In genomic region chr21:32425628-32426027, GRCh38 we compare ENCODE assay signal across 18 cellular contexts. TPM values are rescaled to one million over a fixed set of nuclear protein-coding genes. Genes with fewer than 3 reads are reported as not detected.
A peak's percentile ranks its signal among the peaks of the same experiment; 100 is the strongest.
DNase-seq lines count a peak whose midpoint lies in the region; ATAC-seq, FAIRE-seq and TF ChIP-seq lines count a peak whose summit lies in the region.
"Had no signal": no experiment of that assay in that cellular context is flagged by ENCODE, and none has a peak within 500 bp of the region (broad histone marks: within the 10 kb centered on the region; RNA-seq: fewer than 3 reads in every experiment).

No MANE protein-coding gene starts in this region.

- H3K4me3 Mint-ChIP-seq in MCF 10A (ENCODE audit: unreplicated experiment) = peak overlapping the region; percentile 50
- H3K4me3 Mint-ChIP-seq: activated CD8-positive, alpha-beta T cell treated with anti-CD3 and anti-CD28 coated beads for 36 hours; activated naive CD8-positive, alpha-beta T cell treated with anti-CD3 and anti-CD28 coated beads, Interleukin-2, amount 10 ng/mL, durations not matched to agents 7 days and 5 days; activated T-cell treated with anti-CD3 and anti-CD28 coated beads, Interleukin-2, amount 50 U/mL, for 72 hours; effector memory CD8-positive, alpha-beta T cell had no signal

- H3K27ac Mint-ChIP-seq in MCF 10A (ENCODE audit: low read depth, unreplicated experiment) = peak overlapping the region; percentile 41
- H3K27ac Mint-ChIP-seq: activated CD8-positive, alpha-beta T cell treated with anti-CD3 and anti-CD28 coated beads for 36 hours; activated naive CD8-positive, alpha-beta T cell treated with anti-CD3 and anti-CD28 coated beads, Interleukin-2, amount 10 ng/mL, durations not matched to agents 7 days and 5 days; activated T-cell treated with anti-CD3 and anti-CD28 coated beads, Interleukin-2, amount 50 U/mL, for 72 hours had no signal

- H3K4me1 ChIP-seq in ACC112 (ENCODE audit: control insufficient read depth, insufficient read depth, low read length, unreplicated experiment) (peaks cover 52% of the 10 kb centered on the region), PC-3 (ENCODE audit: insufficient read depth, low read length) (peaks cover 59% of the 10 kb centered on the region), keratinocyte (ENCODE audit: control insufficient read depth, extremely low read depth, insufficient read depth, low read length) (peaks cover 44% of the 10 kb centered on the region)
- H3K4me1 ChIP-seq: Peyer's patch had no signal

- DNase-seq in PC-3 (no peak), MCF 10A (ENCODE audit: unreplicated experiment) (peak; percentile 28), keratinocyte (ENCODE audit: low read depth, low spot score) (no peak), head of caudate nucleus (no peak), GF-D8 (lab: John Stamatoyannopoulos, UW) (no peak), glomerular visceral epithelial cell (ENCODE audit: extremely low spot score) (no peak), GM19238 (ENCODE audit: insufficient read length, low spot score) (no peak)
- DNase-seq: activated CD8-positive, alpha-beta T cell treated with anti-CD3 and anti-CD28 coated beads for 36 hours; activated naive CD8-positive, alpha-beta T cell treated with anti-CD3 and anti-CD28 coated beads, Interleukin-2, amount 10 ng/mL, durations not matched to agents 7 days and 5 days; activated T-cell treated with anti-CD3 and anti-CD28 coated beads, Interleukin-2, amount 50 U/mL, for 72 hours; effector memory CD8-positive, alpha-beta T cell; left colon; NCI-H187; NCI-H510A treated with DMSO at 0.1 percent for 48 hours; Peyer's patch; right cardiac atrium; stomach had no signal

- H3K4me2 ChIP-seq in PC-3 (ENCODE audit: low read length) (peak overlapping the region; percentile 75), keratinocyte (ENCODE audit: control insufficient read depth, extremely low read depth, insufficient read depth, low read depth, low read length) (peak overlapping the region; percentile 89)

- intact Hi-C loops in PC-3 (cut with micrococcal nuclease) (loop anchor here (2.0 to 5.0 kb wide), 2 partner anchors 37 to 49 kb away; no protein-coding TSS in a partner anchor), MCF 10A (cut with micrococcal nuclease) (no loop called here), head of caudate nucleus (cut with DNase I) (no loop called here)

- H3K27me3 ChIP-seq in ACC112 (ENCODE audit: insufficient read depth, low read length) (no peaks in the 10 kb centered on the region), PC-3 (ENCODE audit: low read length) (no peaks in the 10 kb centered on the region), keratinocyte (ENCODE audit: control insufficient read depth, extremely low read depth, insufficient read depth, low read length) (no peaks in the 10 kb centered on the region)
- H3K27me3 ChIP-seq: Peyer's patch, stomach had no signal

- TF ChIP-seq CTCF in PC-3 (conservative IDR thresholded peaks at IDR 0.05; ENCODE audit: low read depth, low read length) (peak; percentile 39), MCF 10A (IDR thresholded peaks at IDR 0.05; ENCODE audit: unreplicated experiment) (no peak), keratinocyte (optimal IDR thresholded peaks at IDR 0.05 in 1 of 3, IDR thresholded peaks at IDR 0.05 in 1 of 3, conservative IDR thresholded peaks at IDR 0.05 in 1 of 3; ENCODE audit: extremely low read depth in 1 of 3, insufficient read depth in 2 of 3, low read length in 3 of 3) (peak; percentile 21 to 52 (median 28))

- peaks cover 3% of the 10 kb centered on the region for H3K9me1 ChIP-seq in keratinocyte (ENCODE audit: control insufficient read depth, extremely low read depth, insufficient read depth, low read length)

- no peak for FAIRE-seq in keratinocyte (lab: Jason Lieb, UNC)

- peaks cover 16% of the 10 kb centered on the region for H3K36me3 Mint-ChIP-seq in MCF 10A (ENCODE audit: insufficient read depth, unreplicated experiment)

- H3K4me1 Mint-ChIP-seq in MCF 10A (ENCODE audit: insufficient read depth, unreplicated experiment) = peaks cover 26% of the 10 kb centered on the region
- H3K4me1 Mint-ChIP-seq: activated naive CD8-positive, alpha-beta T cell treated with anti-CD3 and anti-CD28 coated beads, Interleukin-2, amount 10 ng/mL, durations not matched to agents 7 days and 5 days had no signal

- no peaks in the 10 kb centered on the region for H3K9me3 ChIP-seq in PC-3 (ENCODE audit: low read length)
- H3K9me3 ChIP-seq in keratinocyte (ENCODE audit: control insufficient read depth, low read depth, low read length) = no peaks in the 10 kb centered on the region
- H3K9me3 ChIP-seq: Peyer's patch, stomach had no signal

- no peak overlapping the region for H2AFZ ChIP-seq in ACC112 (ENCODE audit: low read length, unreplicated experiment)
- no peak overlapping the region for H2AFZ ChIP-seq in PC-3 (ENCODE audit: low read length)
- H2AFZ ChIP-seq in keratinocyte (ENCODE audit: control insufficient read depth, low read length) = peak overlapping the region; percentile 20

- H3K4me3 ChIP-seq in ACC112 (ENCODE audit: low read depth, low read length) (no peak overlapping the region), PC-3 (ENCODE audit: low read length) (no peak overlapping the region), keratinocyte (ENCODE audit: control insufficient read depth in 2 of 3, extremely low read depth in 1 of 3, insufficient read depth in 2 of 3, low read depth in 1 of 3, low read length in 3 of 3) (peak overlapping the region in 2 of 3 experiments; percentile 40 to 44)
- H3K4me3 ChIP-seq: Peyer's patch, stomach had no signal

- H3K27me3 Mint-ChIP-seq in MCF 10A (ENCODE audit: insufficient read depth, unreplicated experiment) = no peaks in the 10 kb centered on the region
- H3K27me3 Mint-ChIP-seq: activated CD8-positive, alpha-beta T cell treated with anti-CD3 and anti-CD28 coated beads for 36 hours; activated naive CD8-positive, alpha-beta T cell treated with anti-CD3 and anti-CD28 coated beads, Interleukin-2, amount 10 ng/mL, durations not matched to agents 7 days and 5 days; effector memory CD8-positive, alpha-beta T cell had no signal

- CTCF ChIA-PET in PC-3 (lab: Charles Lee) (no interaction called here), MCF 10A (lab: Yijun Ruan, JAX) (interaction anchor here (0.6 kb wide), 1 partner anchor 162 kb away, joined by 3 read pairs; no protein-coding TSS in a partner anchor)

- H3K79me2 ChIP-seq in ACC112 (ENCODE audit: control insufficient read depth, insufficient read depth, low read length, unreplicated experiment) = peaks cover 57% of the 10 kb centered on the region
- H3K79me2 ChIP-seq in PC-3 (ENCODE audit: low read length) = peaks cover 30% of the 10 kb centered on the region
- H3K79me2 ChIP-seq in keratinocyte (ENCODE audit: control insufficient read depth, insufficient read depth, low read length) = peaks cover 14% of the 10 kb centered on the region

- peaks cover 9% of the 10 kb centered on the region for H3K9me3 Mint-ChIP-seq in MCF 10A (ENCODE audit: unreplicated experiment)

- peaks cover 11% of the 10 kb centered on the region for H3F3A ChIP-seq in PC-3 (ENCODE audit: low read length, unreplicated experiment)

- POLR2A ChIA-PET in PC-3 (lab: Charles Lee; ENCODE audit: unreplicated experiment) (interaction anchor here (0.7 kb wide), 1 partner anchor 50 kb away, joined by 3 read pairs; no protein-coding TSS in a partner anchor), MCF 10A (lab: Yijun Ruan, JAX) (interaction anchor here (0.7 to 2.6 kb wide), 4 partner anchors 8 to 331 kb away, joined by 3 to 22 read pairs (median 4); no protein-coding TSS in a partner anchor)

- no peaks in the 10 kb centered on the region for H3K9me2 ChIP-seq in PC-3 (replicated peaks; ENCODE audit: low read length)

- H3K27ac ChIP-seq in ACC112 (ENCODE audit: low read depth, low read length) (peak overlapping the region; percentile 79; the same call in 1 of the 2 replicates), PC-3 (ENCODE audit: low read length) (peak overlapping the region; percentile 87), keratinocyte (ENCODE audit: control insufficient read depth, insufficient read depth, low read length) (peak overlapping the region; percentile 91)
- H3K27ac ChIP-seq: Peyer's patch, stomach had no signal

- H4K20me1 ChIP-seq in PC-3 (ENCODE audit: low read length) (no peaks in the 10 kb centered on the region), keratinocyte (ENCODE audit: control insufficient read depth, extremely low read depth, insufficient read depth, low read length) (no peaks in the 10 kb centered on the region)

- BruUV-seq in PC-3 (replicated peaks; lab: Mats Ljungman, UMichigan) = no TSS peak
- no TSS peak for BruUV-seq in MCF 10A (replicated peaks; lab: Mats Ljungman, UMichigan)

- ATAC-seq in PC-3 = no peak
- ATAC-seq: activated CD8-positive, alpha-beta T cell treated with anti-CD3 and anti-CD28 coated beads for 36 hours; activated T-cell treated with anti-CD3 and anti-CD28 coated beads, Interleukin-2, amount 50 U/mL, for 72 hours; effector memory CD8-positive, alpha-beta T cell; left colon had no signal

- peaks cover 16% of the 10 kb centered on the region for H3K36me3 ChIP-seq in ACC112 (ENCODE audit: insufficient read depth, low read length)
- H3K36me3 ChIP-seq in PC-3 (ENCODE audit: low read depth, low read length) = no peaks in the 10 kb centered on the region
- H3K36me3 ChIP-seq in keratinocyte (ENCODE audit: control insufficient read depth in 2 of 2, extremely low read depth in 1 of 2, insufficient read depth in 2 of 2, low read length in 2 of 2) = no peaks in the 10 kb centered on the region
- H3K36me3 ChIP-seq: Peyer's patch had no signal

- peak overlapping the region; percentile 50; the same call in 1 of the 2 replicates for H3K9ac ChIP-seq in PC-3 (ENCODE audit: low read length)
- peak overlapping the region; percentile 68 for H3K9ac ChIP-seq in keratinocyte (ENCODE audit: control insufficient read depth, extremely low read depth, insufficient read depth, low read length)

- dilution Hi-C loops in keratinocyte (cut with MboI; ENCODE audit: extremely low pct_ligation_motif_present, low sequenced_read_pairs) = no loop called here

RNA-seq across cellular contexts. Expression of gene EVA1C, which starts 13.1 kb away (rescaled TPM):
- total RNA-seq in PC-3 (2014; rRNA removed) (16.1 and 17.5 TPM in 2 replicates), MCF 10A (2022) (16.8 and 22.2 TPM in 2 replicates)
- polyA plus RNA-seq in keratinocyte = 6.1 to 15.3 TPM (median 10.8 TPM) in 3 replicates
- polyA plus RNA-seq in keratinocyte (2011; ENCODE audit: low read depth) = 7.1 TPM
- 7.3 and 14.3 TPM in 2 replicates for polyA plus RNA-seq in keratinocyte (2011; cell fraction: cytosol; rRNA removed)
- 6.8 TPM in 2 replicates for polyA plus RNA-seq in keratinocyte (2011; cell fraction: nucleus; rRNA removed)
- 12.5 and 13.1 TPM in 2 replicates for polyA plus RNA-seq in keratinocyte (2012; ENCODE audit: low replicate concordance)
- polyA minus RNA-seq in keratinocyte = 6.5 to 13.9 TPM (median 10.0 TPM) in 3 replicates
- polyA minus RNA-seq in keratinocyte (2011; cell fraction: cytosol; rRNA and poly(A)+ RNA removed) = 8.1 TPM
- 4.5 and 5.2 TPM in 2 replicates for polyA minus RNA-seq in keratinocyte (2011; cell fraction: nucleus; rRNA and poly(A)+ RNA removed)

RNA-seq across cellular contexts. Expression of gene URB1, which starts 32.8 kb away (rescaled TPM):
- total RNA-seq in PC-3 (2014; rRNA removed) = 27.8 and 36.3 TPM in 2 replicates
- 32.3 and 43.5 TPM in 2 replicates for total RNA-seq in MCF 10A (2022)
- 7.3 to 11.3 TPM (median 9.0 TPM) in 3 replicates for polyA plus RNA-seq in keratinocyte
- polyA plus RNA-seq in keratinocyte (2011; ENCODE audit: low read depth) = 4.9 TPM
- polyA plus RNA-seq in keratinocyte (2011; cell fraction: cytosol; rRNA removed) = 5.5 and 6.0 TPM in 2 replicates
- 26.3 and 27.4 TPM in 2 replicates for polyA plus RNA-seq in keratinocyte (2011; cell fraction: nucleus; rRNA removed)
- polyA plus RNA-seq in keratinocyte (2012; ENCODE audit: low replicate concordance) = 7.1 and 15.0 TPM in 2 replicates
- polyA minus RNA-seq in keratinocyte = 20.4 to 31.0 TPM (median 28.1 TPM) in 3 replicates
- 15.7 TPM for polyA minus RNA-seq in keratinocyte (2011; cell fraction: cytosol; rRNA and poly(A)+ RNA removed)
- 53.4 and 72.7 TPM in 2 replicates for polyA minus RNA-seq in keratinocyte (2011; cell fraction: nucleus; rRNA and poly(A)+ RNA removed)

Comparison
In these comparisons a context has a peak if more than half of its experiments do, and no peak if none do; other contexts are left out.
1. H3K4me3 ChIP-seq: peak in keratinocyte (2 of 3); none in ACC112 (single experiment) and PC-3 (single experiment).
2. Peak in every context shown above with its lines, with median percentiles within 50 percentile points of each other: H3K27ac ChIP-seq.